In the genomic region with DNA sequence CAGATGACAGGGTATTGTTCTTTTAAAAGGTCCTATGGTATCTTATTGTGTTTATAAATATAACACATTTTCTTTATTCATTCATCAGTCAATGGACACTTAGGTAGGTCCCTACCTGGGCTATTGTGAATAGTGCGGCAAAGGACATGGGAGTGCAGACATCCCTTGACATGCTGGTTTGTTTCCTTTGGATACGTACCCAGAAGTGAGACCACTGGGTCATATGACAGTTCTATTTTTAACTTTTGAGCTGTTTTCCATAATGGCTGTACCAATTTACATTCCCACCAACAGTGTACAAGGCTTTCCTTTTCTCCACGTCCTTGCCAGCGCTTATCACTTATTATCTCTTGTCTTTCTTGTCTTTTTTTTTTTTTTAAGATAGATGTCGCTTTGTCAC, we compare ENCODE assay signal across 2 cellular contexts.
TF ChIP-seq lines count a peak whose summit lies in the region.

No MANE protein-coding gene starts in this region.

TF ChIP-seq in HCT116, 20 proteins besides CTCF, POLR2A, EP300 and RAD21 (continued from another document):
- TF ChIP-seq SP1 (IDR thresholded peaks at IDR 0.05; ENCODE audit: low read depth) (no peak), SIN3A (IDR thresholded peaks at IDR 0.05; ENCODE audit: low read depth) (no peak), TCF7L2 (IDR thresholded peaks at IDR 0.05; ENCODE audit: borderline replicate concordance, extremely low read depth, insufficient read depth, insufficient read length) (no peak), POLR2AphosphoS5 (IDR thresholded peaks at IDR 0.05; ENCODE audit: low read depth, low read length) (no peak), ELF1 (IDR thresholded peaks at IDR 0.05; ENCODE audit: borderline replicate concordance, low read depth) (no peak), EGR1 (IDR thresholded peaks at IDR 0.05; ENCODE audit: low read depth) (no peak), SRF (IDR thresholded peaks at IDR 0.05; ENCODE audit: low read depth) (no peak), FOSL1 (IDR thresholded peaks at IDR 0.05; ENCODE audit: low read depth) (no peak), YY1 (IDR thresholded peaks at IDR 0.05; ENCODE audit: extremely low read depth, insufficient replicate concordance, low read depth, low read length) (no peak), EZH2phosphoT487 (IDR thresholded peaks at IDR 0.05; ENCODE audit: borderline replicate concordance) (no peak), CBX3 (IDR thresholded peaks at IDR 0.05; ENCODE audit: low read depth) (no peak), JUND (IDR thresholded peaks at IDR 0.05) (no peak), EZH2 (IDR thresholded peaks at IDR 0.05) (no peak)
- TF ChIP-seq, protein P1, sequence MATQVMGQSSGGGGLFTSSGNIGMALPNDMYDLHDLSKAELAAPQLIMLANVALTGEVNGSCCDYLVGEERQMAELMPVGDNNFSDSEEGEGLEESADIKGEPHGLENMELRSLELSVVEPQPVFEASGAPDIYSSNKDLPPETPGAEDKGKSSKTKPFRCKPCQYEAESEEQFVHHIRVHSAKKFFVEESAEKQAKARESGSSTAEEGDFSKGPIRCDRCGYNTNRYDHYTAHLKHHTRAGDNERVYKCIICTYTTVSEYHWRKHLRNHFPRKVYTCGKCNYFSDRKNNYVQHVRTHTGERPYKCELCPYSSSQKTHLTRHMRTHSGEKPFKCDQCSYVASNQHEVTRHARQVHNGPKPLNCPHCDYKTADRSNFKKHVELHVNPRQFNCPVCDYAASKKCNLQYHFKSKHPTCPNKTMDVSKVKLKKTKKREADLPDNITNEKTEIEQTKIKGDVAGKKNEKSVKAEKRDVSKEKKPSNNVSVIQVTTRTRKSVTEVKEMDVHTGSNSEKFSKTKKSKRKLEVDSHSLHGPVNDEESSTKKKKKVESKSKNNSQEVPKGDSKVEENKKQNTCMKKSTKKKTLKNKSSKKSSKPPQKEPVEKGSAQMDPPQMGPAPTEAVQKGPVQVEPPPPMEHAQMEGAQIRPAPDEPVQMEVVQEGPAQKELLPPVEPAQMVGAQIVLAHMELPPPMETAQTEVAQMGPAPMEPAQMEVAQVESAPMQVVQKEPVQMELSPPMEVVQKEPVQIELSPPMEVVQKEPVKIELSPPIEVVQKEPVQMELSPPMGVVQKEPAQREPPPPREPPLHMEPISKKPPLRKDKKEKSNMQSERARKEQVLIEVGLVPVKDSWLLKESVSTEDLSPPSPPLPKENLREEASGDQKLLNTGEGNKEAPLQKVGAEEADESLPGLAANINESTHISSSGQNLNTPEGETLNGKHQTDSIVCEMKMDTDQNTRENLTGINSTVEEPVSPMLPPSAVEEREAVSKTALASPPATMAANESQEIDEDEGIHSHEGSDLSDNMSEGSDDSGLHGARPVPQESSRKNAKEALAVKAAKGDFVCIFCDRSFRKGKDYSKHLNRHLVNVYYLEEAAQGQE (IDR thresholded peaks at IDR 0.05; ENCODE audit: low read depth): no peak
- TF ChIP-seq, protein P2, sequence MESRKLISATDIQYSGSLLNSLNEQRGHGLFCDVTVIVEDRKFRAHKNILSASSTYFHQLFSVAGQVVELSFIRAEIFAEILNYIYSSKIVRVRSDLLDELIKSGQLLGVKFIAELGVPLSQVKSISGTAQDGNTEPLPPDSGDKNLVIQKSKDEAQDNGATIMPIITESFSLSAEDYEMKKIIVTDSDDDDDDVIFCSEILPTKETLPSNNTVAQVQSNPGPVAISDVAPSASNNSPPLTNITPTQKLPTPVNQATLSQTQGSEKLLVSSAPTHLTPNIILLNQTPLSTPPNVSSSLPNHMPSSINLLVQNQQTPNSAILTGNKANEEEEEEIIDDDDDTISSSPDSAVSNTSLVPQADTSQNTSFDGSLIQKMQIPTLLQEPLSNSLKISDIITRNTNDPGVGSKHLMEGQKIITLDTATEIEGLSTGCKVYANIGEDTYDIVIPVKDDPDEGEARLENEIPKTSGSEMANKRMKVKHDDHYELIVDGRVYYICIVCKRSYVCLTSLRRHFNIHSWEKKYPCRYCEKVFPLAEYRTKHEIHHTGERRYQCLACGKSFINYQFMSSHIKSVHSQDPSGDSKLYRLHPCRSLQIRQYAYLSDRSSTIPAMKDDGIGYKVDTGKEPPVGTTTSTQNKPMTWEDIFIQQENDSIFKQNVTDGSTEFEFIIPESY (IDR thresholded peaks at IDR 0.05; ENCODE audit: extremely low read depth, insufficient replicate concordance, low read length): no peak
- TF ChIP-seq, protein P3, sequence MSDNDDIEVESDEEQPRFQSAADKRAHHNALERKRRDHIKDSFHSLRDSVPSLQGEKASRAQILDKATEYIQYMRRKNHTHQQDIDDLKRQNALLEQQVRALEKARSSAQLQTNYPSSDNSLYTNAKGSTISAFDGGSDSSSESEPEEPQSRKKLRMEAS (IDR thresholded peaks at IDR 0.05): no peak

TF ChIP-seq in WTC11, 78 proteins besides CTCF, POLR2A, EP300 and RAD21 (continued from another document):
- TF ChIP-seq, protein P4, sequence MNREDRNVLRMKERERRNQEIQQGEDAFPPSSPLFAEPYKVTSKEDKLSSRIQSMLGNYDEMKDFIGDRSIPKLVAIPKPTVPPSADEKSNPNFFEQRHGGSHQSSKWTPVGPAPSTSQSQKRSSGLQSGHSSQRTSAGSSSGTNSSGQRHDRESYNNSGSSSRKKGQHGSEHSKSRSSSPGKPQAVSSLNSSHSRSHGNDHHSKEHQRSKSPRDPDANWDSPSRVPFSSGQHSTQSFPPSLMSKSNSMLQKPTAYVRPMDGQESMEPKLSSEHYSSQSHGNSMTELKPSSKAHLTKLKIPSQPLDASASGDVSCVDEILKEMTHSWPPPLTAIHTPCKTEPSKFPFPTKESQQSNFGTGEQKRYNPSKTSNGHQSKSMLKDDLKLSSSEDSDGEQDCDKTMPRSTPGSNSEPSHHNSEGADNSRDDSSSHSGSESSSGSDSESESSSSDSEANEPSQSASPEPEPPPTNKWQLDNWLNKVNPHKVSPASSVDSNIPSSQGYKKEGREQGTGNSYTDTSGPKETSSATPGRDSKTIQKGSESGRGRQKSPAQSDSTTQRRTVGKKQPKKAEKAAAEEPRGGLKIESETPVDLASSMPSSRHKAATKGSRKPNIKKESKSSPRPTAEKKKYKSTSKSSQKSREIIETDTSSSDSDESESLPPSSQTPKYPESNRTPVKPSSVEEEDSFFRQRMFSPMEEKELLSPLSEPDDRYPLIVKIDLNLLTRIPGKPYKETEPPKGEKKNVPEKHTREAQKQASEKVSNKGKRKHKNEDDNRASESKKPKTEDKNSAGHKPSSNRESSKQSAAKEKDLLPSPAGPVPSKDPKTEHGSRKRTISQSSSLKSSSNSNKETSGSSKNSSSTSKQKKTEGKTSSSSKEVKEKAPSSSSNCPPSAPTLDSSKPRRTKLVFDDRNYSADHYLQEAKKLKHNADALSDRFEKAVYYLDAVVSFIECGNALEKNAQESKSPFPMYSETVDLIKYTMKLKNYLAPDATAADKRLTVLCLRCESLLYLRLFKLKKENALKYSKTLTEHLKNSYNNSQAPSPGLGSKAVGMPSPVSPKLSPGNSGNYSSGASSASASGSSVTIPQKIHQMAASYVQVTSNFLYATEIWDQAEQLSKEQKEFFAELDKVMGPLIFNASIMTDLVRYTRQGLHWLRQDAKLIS (CRISPR knock-in tag; IDR thresholded peaks at IDR 0.05; ENCODE audit: borderline replicate concordance): no peak
- TF ChIP-seq SP1 (CRISPR knock-in tag; conservative IDR thresholded peaks at IDR 0.05) (no peak), NFYB (CRISPR knock-in tag; conservative IDR thresholded peaks at IDR 0.05; ENCODE audit: low read depth) (no peak), ZNF423 (CRISPR knock-in tag; IDR thresholded peaks at IDR 0.05) (no peak), TP53 (CRISPR knock-in tag; IDR thresholded peaks at IDR 0.05) (no peak), MXD4 (CRISPR knock-in tag; IDR thresholded peaks at IDR 0.05; ENCODE audit: borderline replicate concordance) (no peak)
